8 cellular contexts compared by ENCODE assay signal in the genomic region with DNA sequence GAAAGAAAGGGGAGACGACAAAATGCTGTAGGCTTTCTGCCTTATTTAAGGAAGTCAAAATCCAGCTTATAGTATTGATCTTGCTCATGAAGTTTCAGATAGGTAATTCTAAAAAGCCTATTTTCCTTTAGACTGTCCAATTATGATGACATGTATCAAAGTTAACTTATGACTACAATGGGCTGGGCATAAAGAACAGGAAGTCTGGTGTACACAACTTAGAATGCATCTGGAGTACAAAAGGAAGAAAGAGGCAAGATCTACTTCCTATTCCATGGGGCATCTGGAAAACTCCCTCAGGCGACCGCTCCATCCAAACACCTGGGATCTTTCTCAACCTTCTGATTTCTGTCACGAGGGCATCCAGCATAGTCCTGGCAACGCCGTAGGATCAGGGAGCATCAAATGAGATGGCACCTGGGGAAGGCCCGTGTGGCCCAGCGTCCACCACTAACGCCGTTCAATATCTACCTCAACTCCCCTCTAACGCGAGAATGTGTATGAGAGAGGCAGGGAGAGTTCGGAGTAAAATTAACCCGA. TPM values are rescaled to one million over a fixed set of nuclear protein-coding genes. Genes with fewer than 3 reads are reported as not detected.
DNase-seq lines count a peak whose midpoint lies in the region; ATAC-seq, FAIRE-seq and TF ChIP-seq lines count a peak whose summit lies in the region.

No MANE protein-coding gene starts in this region.

- no peak for TF ChIP-seq EP300 in neural cell (conservative IDR thresholded peaks at IDR 0.05; ENCODE audit: poor library complexity, severe bottlenecking)

- TF ChIP-seq CTCF in PC-3 (conservative IDR thresholded peaks at IDR 0.05; ENCODE audit: low read depth, low read length) (no peak), endodermal cell (conservative IDR thresholded peaks at IDR 0.05) (no peak), neural cell (IDR thresholded peaks at IDR 0.05; ENCODE audit: poor library complexity, severe bottlenecking) (no peak)

- H3K27ac Mint-ChIP-seq in endodermal cell: no peak overlapping the region

- H3K36me3 Mint-ChIP-seq in endodermal cell (ENCODE audit: low read depth): no peaks in the 10 kb centered on the region

- H3K4me3 Mint-ChIP-seq in endodermal cell: peak overlapping the region; percentile 57

- H3K4me3 ChIP-seq in PC-3 (ENCODE audit: low read length) (peak overlapping the region; percentile 76), endodermal cell (ENCODE audit: low read length) (peak overlapping the region; percentile 71), neural cell (ENCODE audit: low read length) (peak overlapping the region; percentile 22)

- TSS peak; percentile 78 for BruUV-seq in PC-3 (replicated peaks; lab: Mats Ljungman, UMichigan)

- 61 to 89% methylated on average over 2 to 14 of the region's 14 CpGs for WGBS in endodermal cell (ENCODE audit: insufficient coverage in 1 of 2, insufficient read length in 1 of 2), 2 experiments

- no peaks in the 10 kb centered on the region for H3K27me3 ChIP-seq in PC-3 (ENCODE audit: low read length)
- H3K27me3 ChIP-seq in endodermal cell (ENCODE audit: control insufficient read depth, insufficient read depth, low read length, poor library complexity, severe bottlenecking): no peaks in the 10 kb centered on the region
- H3K27me3 ChIP-seq in neural cell (ENCODE audit: insufficient read depth, low read depth, low read length): no peaks in the 10 kb centered on the region

- ATAC-seq in HG02852 (IDR thresholded peaks at IDR 0.05; ENCODE audit: unreplicated experiment) (peak; percentile 13), PC-3 (peak; percentile 42)

- H3F3A ChIP-seq in PC-3 (ENCODE audit: low read length, unreplicated experiment) (no peaks in the 10 kb centered on the region), neural cell (ENCODE audit: insufficient read depth, low read length, poor library complexity, severe bottlenecking) (no peaks in the 10 kb centered on the region)

- H3K27me3 Mint-ChIP-seq in endodermal cell (ENCODE audit: insufficient read depth): peaks cover 26% of the 10 kb centered on the region

- no peaks in the 10 kb centered on the region for H3K9me2 ChIP-seq in PC-3 (replicated peaks; ENCODE audit: low read length)
- H3K9me2 ChIP-seq in neural cell (ENCODE audit: insufficient read depth, low read length): no peaks in the 10 kb centered on the region

- H3K36me3 ChIP-seq in PC-3 (ENCODE audit: low read depth, low read length): no peaks in the 10 kb centered on the region; the same call in 1 of the 2 replicates
- no peaks in the 10 kb centered on the region for H3K36me3 ChIP-seq in endodermal cell (ENCODE audit: control insufficient read depth, insufficient read depth, low read length)
- no peaks in the 10 kb centered on the region for H3K36me3 ChIP-seq in neural cell (ENCODE audit: insufficient read depth, low read length)

- H3K4me1 Mint-ChIP-seq in endodermal cell: peaks cover 35% of the 10 kb centered on the region

- H3K9ac ChIP-seq in PC-3 (ENCODE audit: low read length) (peak overlapping the region; percentile 80), endodermal cell (ENCODE audit: extremely low read depth, low read length, poor library complexity, severe bottlenecking) (no peak overlapping the region), neural cell (ENCODE audit: low read length) (no peak overlapping the region)

- DNase-seq in NCI-H748 (lab: John Stamatoyannopoulos, UW; ENCODE audit: unreplicated experiment) (peak; percentile 78), NCI-H748 treated with DMSO at 0.1 percent for 48 hours (lab: John Stamatoyannopoulos, UW) (no peak), PC-3 (peak; percentile 19), endodermal cell (no peak), GM12892 (ENCODE audit: insufficient read length) (no peak), retina (no peak)

- no peak for TF ChIP-seq POLR2A in GM12892 (IDR thresholded peaks at IDR 0.05; ENCODE audit: low read depth, low read length)

- intact Hi-C loops in PC-3 (cut with micrococcal nuclease): loop anchor here (1.0 kb wide), 1 partner anchor 25 kb away; no protein-coding TSS in a partner anchor

- peak overlapping the region; percentile 69 for H3K27ac ChIP-seq in PC-3 (ENCODE audit: low read length)
- no peak overlapping the region for H3K27ac ChIP-seq in endodermal cell (ENCODE audit: low read depth, low read length)
- H3K27ac ChIP-seq in neural cell (ENCODE audit: low read length): no peak overlapping the region

- peaks cover 24% of the 10 kb centered on the region for H3K4me1 ChIP-seq in PC-3 (ENCODE audit: insufficient read depth, low read length)
- peaks cover 9% of the 10 kb centered on the region for H3K4me1 ChIP-seq in endodermal cell (ENCODE audit: control insufficient read depth, insufficient read depth, low read length)

- FAIRE-seq in GM12892 (lab: Jason Lieb, UNC): no peak

- H3K79me2 ChIP-seq in PC-3 (ENCODE audit: low read length): peaks cover 66% of the 10 kb centered on the region
- H3K79me2 ChIP-seq in neural cell (replicated peaks; ENCODE audit: insufficient read depth, low read length): no peaks in the 10 kb centered on the region

- CTCF ChIA-PET in PC-3 (lab: Charles Lee): no interaction called here

- H3K4me2 ChIP-seq in PC-3 (ENCODE audit: low read length) (peak overlapping the region; percentile 84), neural cell (ENCODE audit: low read length) (no peak overlapping the region)

- H2AFZ ChIP-seq in PC-3 (ENCODE audit: low read length): peak overlapping the region; percentile 88
- no peak overlapping the region for H2AFZ ChIP-seq in neural cell (ENCODE audit: low read depth, low read length)

- H4K20me1 ChIP-seq in PC-3 (ENCODE audit: low read length) (no peaks in the 10 kb centered on the region), neural cell (ENCODE audit: insufficient read depth) (no peaks in the 10 kb centered on the region)

- H3K9me3 ChIP-seq in PC-3 (ENCODE audit: low read length) (no peaks in the 10 kb centered on the region), endodermal cell (ENCODE audit: control insufficient read depth, low read length) (no peaks in the 10 kb centered on the region), neural cell (ENCODE audit: low read length) (no peaks in the 10 kb centered on the region)

- POLR2A ChIA-PET in PC-3 (lab: Charles Lee; ENCODE audit: unreplicated experiment): no interaction called here

- H3K9me3 Mint-ChIP-seq in endodermal cell: no peaks in the 10 kb centered on the region

- TF ChIP-seq RAD21 in neural cell (conservative IDR thresholded peaks at IDR 0.05): no peak

TF ChIP-seq in neural cell, 6 proteins besides CTCF, POLR2A, EP300 and RAD21:
- TF ChIP-seq, protein P1, sequence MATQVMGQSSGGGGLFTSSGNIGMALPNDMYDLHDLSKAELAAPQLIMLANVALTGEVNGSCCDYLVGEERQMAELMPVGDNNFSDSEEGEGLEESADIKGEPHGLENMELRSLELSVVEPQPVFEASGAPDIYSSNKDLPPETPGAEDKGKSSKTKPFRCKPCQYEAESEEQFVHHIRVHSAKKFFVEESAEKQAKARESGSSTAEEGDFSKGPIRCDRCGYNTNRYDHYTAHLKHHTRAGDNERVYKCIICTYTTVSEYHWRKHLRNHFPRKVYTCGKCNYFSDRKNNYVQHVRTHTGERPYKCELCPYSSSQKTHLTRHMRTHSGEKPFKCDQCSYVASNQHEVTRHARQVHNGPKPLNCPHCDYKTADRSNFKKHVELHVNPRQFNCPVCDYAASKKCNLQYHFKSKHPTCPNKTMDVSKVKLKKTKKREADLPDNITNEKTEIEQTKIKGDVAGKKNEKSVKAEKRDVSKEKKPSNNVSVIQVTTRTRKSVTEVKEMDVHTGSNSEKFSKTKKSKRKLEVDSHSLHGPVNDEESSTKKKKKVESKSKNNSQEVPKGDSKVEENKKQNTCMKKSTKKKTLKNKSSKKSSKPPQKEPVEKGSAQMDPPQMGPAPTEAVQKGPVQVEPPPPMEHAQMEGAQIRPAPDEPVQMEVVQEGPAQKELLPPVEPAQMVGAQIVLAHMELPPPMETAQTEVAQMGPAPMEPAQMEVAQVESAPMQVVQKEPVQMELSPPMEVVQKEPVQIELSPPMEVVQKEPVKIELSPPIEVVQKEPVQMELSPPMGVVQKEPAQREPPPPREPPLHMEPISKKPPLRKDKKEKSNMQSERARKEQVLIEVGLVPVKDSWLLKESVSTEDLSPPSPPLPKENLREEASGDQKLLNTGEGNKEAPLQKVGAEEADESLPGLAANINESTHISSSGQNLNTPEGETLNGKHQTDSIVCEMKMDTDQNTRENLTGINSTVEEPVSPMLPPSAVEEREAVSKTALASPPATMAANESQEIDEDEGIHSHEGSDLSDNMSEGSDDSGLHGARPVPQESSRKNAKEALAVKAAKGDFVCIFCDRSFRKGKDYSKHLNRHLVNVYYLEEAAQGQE (IDR thresholded peaks at IDR 0.05; ENCODE audit: borderline replicate concordance): no peak
- no peak for TF ChIP-seq EZH2 (IDR thresholded peaks at IDR 0.05; ENCODE audit: borderline replicate concordance, insufficient read depth, low read length, poor library complexity, severe bottlenecking)
- no peak for TF ChIP-seq SMC3 (conservative IDR thresholded peaks at IDR 0.05; ENCODE audit: poor library complexity)
- no peak for TF ChIP-seq TAF1 (IDR thresholded peaks at IDR 0.05; ENCODE audit: low read depth)
- TF ChIP-seq MXI1 (conservative IDR thresholded peaks at IDR 0.05; ENCODE audit: poor library complexity, severe bottlenecking): no peak
- no peak for TF ChIP-seq POLR2AphosphoS5 (IDR thresholded peaks at IDR 0.05)

RNA-seq across cellular contexts. Expression of gene FAM24B, which starts 0.5 kb away (rescaled TPM):
- 5.2 and 12.4 TPM in 2 replicates for total RNA-seq in PC-3 (2014; rRNA removed)
- total RNA-seq in endodermal cell: 1 to 10 TPM in 1 of 2 donors, not detected in 1; 2.9 TPM
- 6.7 TPM for polyA plus RNA-seq in endodermal cell (2013, experiment 1 of 2)
- 6.0 TPM for polyA plus RNA-seq in endodermal cell (2013, experiment 2 of 2)
- polyA plus RNA-seq in neural cell: 2.8 and 3.4 TPM in 2 replicates
- not detected in 2 replicates for polyA minus RNA-seq in neural cell
- polyA plus RNA-seq in GM12892 (2012; ENCODE audit: missing spikeins): 8.2 TPM

RNA-seq across cellular contexts. Expression of gene FAM24A, which starts 31.5 kb away (rescaled TPM):
- total RNA-seq in PC-3 (2014; rRNA removed): not detected in 2 replicates
- total RNA-seq in endodermal cell: not detected
- not detected for polyA plus RNA-seq in endodermal cell (2013, experiment 1 of 2)
- polyA plus RNA-seq in endodermal cell (2013, experiment 2 of 2): not detected
- not detected in 2 replicates for polyA plus RNA-seq in neural cell
- not detected in 2 replicates for polyA minus RNA-seq in neural cell
- polyA plus RNA-seq in GM12892 (2012; ENCODE audit: missing spikeins): not detected

RNA-seq across cellular contexts. Expression of gene CUZD1, which starts 33.2 kb away (rescaled TPM):
- 0.36 and 0.40 TPM in 2 replicates for total RNA-seq in PC-3 (2014; rRNA removed)
- under 1 TPM in 1 of 2 donors, not detected in 1; 0.53 TPM for total RNA-seq in endodermal cell
- 1.5 TPM for polyA plus RNA-seq in endodermal cell (2013, experiment 1 of 2)
- 1.2 TPM for polyA plus RNA-seq in endodermal cell (2013, experiment 2 of 2)
- not detected in 2 replicates for polyA plus RNA-seq in neural cell
- polyA minus RNA-seq in neural cell: not detected in 2 replicates
- 0.83 TPM for polyA plus RNA-seq in GM12892 (2012; ENCODE audit: missing spikeins)

Comparison
In these comparisons a context has a peak if more than half of its experiments do, and no peak if none do; other contexts are left out.
1. DNase-seq: peak in NCI-H748 (single experiment) and PC-3 (single experiment); none in NCI-H748 treated with DMSO at 0.1 percent for 48 hours (single experiment), endodermal cell (single experiment), GM12892 (single experiment) and retina (single experiment).
2. H3K4me3 ChIP-seq: peak in every context shown above with its lines; median percentile 76 in PC-3; 71 in endodermal cell; 22 in neural cell.